ENCODE assay signal across 12 cellular contexts in genomic region chr7:39855325-39855674, GRCh38.
DNase-seq lines count a peak whose midpoint lies in the region; ATAC-seq and TF ChIP-seq lines count a peak whose summit lies in the region.
"Had no signal": no experiment of that assay in that cellular context is flagged by ENCODE, and none has a peak within 500 bp of the region (broad histone marks: within the 10 kb centered on the region; RNA-seq: fewer than 3 reads in every experiment).

No MANE protein-coding gene starts in this region.

- CTCF ChIA-PET in activated naive CD4-positive, alpha-beta T cell treated with anti-CD3 and anti-CD28 coated beads, Interleukin-2, amount 10 ng/mL, durations not matched to agents 7 days and 5 days (lab: Charles Lee): no interaction called here
- CTCF ChIA-PET in activated CD4-positive, alpha-beta memory T cell treated with anti-CD3 and anti-CD28 coated beads, Interleukin-2, amount 10 ng/mL, durations not matched to agents 7 days and 5 days (lab: Charles Lee): interaction anchor here (1.4 kb wide), 1 partner anchor 41 kb away, joined by 6 read pairs; no protein-coding TSS in a partner anchor

- peaks cover 26% of the 10 kb centered on the region for H3K27me3 Mint-ChIP-seq in activated naive CD4-positive, alpha-beta T cell treated with anti-CD3 and anti-CD28 coated beads, Interleukin-2, amount 10 ng/mL, durations not matched to agents 7 days and 5 days
- H3K27me3 Mint-ChIP-seq in activated CD4-positive, alpha-beta memory T cell treated with anti-CD3 and anti-CD28 coated beads, Interleukin-2, amount 10 ng/mL, durations not matched to agents 7 days and 5 days: peaks cover 39% of the 10 kb centered on the region

- POLR2A ChIA-PET in activated CD4-positive, alpha-beta memory T cell treated with anti-CD3 and anti-CD28 coated beads, Interleukin-2, amount 10 ng/mL, durations not matched to agents 7 days and 5 days (lab: Charles Lee): no interaction called here

- H3K9me3 Mint-ChIP-seq in activated naive CD4-positive, alpha-beta T cell treated with anti-CD3 and anti-CD28 coated beads, Interleukin-2, amount 10 ng/mL, durations not matched to agents 7 days and 5 days: no peaks in the 10 kb centered on the region
- no peaks in the 10 kb centered on the region for H3K9me3 Mint-ChIP-seq in activated CD4-positive, alpha-beta memory T cell treated with anti-CD3 and anti-CD28 coated beads, Interleukin-2, amount 10 ng/mL, durations not matched to agents 7 days and 5 days

- H3K36me3 Mint-ChIP-seq in activated naive CD4-positive, alpha-beta T cell treated with anti-CD3 and anti-CD28 coated beads, Interleukin-2, amount 10 ng/mL, durations not matched to agents 7 days and 5 days: no peaks in the 10 kb centered on the region
- H3K36me3 Mint-ChIP-seq in activated CD4-positive, alpha-beta memory T cell treated with anti-CD3 and anti-CD28 coated beads, Interleukin-2, amount 10 ng/mL, durations not matched to agents 7 days and 5 days (ENCODE audit: low read depth): no peaks in the 10 kb centered on the region

- no peaks in the 10 kb centered on the region for H3K36me3 ChIP-seq in tibial artery
- no peaks in the 10 kb centered on the region for H3K36me3 ChIP-seq in effector memory CD4-positive, alpha-beta T cell (ENCODE audit: control insufficient read depth, insufficient read depth, low read length)
- H3K36me3 ChIP-seq: uterus had no signal

- H3K27me3 ChIP-seq in tibial artery: no peaks in the 10 kb centered on the region
- H3K27me3 ChIP-seq in effector memory CD4-positive, alpha-beta T cell (replicated peaks; ENCODE audit: control insufficient read depth, insufficient read depth, low read length, poor library complexity, severe bottlenecking): no peaks in the 10 kb centered on the region

- H3K4me3 Mint-ChIP-seq in activated naive CD4-positive, alpha-beta T cell treated with anti-CD3 and anti-CD28 coated beads, Interleukin-2, amount 10 ng/mL, durations not matched to agents 7 days and 5 days: peak overlapping the region; percentile 63
- peak overlapping the region; percentile 53 for H3K4me3 Mint-ChIP-seq in activated CD4-positive, alpha-beta memory T cell treated with anti-CD3 and anti-CD28 coated beads, Interleukin-2, amount 10 ng/mL, durations not matched to agents 7 days and 5 days

- no peaks in the 10 kb centered on the region for H3K9me3 ChIP-seq in tibial artery
- H3K9me3 ChIP-seq in effector memory CD4-positive, alpha-beta T cell (ENCODE audit: control insufficient read depth, low read length): no peaks in the 10 kb centered on the region
- H3K9me3 ChIP-seq: uterus had no signal

- DNase-seq in activated naive CD4-positive, alpha-beta T cell treated with anti-CD3 and anti-CD28 coated beads, Interleukin-2, amount 10 ng/mL, durations not matched to agents 7 days and 5 days: no peak
- DNase-seq in activated naive CD4-positive, alpha-beta T cell treated with Interleukin-2 at 50 U/mL for 16 hours: no peak
- DNase-seq in activated CD4-positive, alpha-beta memory T cell treated with anti-CD3 and anti-CD28 coated beads, Interleukin-2, amount 10 ng/mL, durations not matched to agents 7 days and 5 days: no peak
- DNase-seq in left colon (no peak), tibial artery (no peak), HT-29 (ENCODE audit: low spot score) (no peak), putamen (ENCODE audit: low spot score) (no peak)
- DNase-seq in effector memory CD4-positive, alpha-beta T cell: no peak
- DNase-seq: activated CD4-positive, alpha-beta T cell treated with anti-CD3 and anti-CD28 coated beads, Interleukin-2, amount 50 U/mL, for 1 hour; NK-92 treated with Interleukin-12 subunit alpha and Interleukin-12 subunit beta, amount 100 ng/mL, for 24 hours; uterus had no signal

- no peak overlapping the region for H3K27ac Mint-ChIP-seq in activated naive CD4-positive, alpha-beta T cell treated with anti-CD3 and anti-CD28 coated beads, Interleukin-2, amount 10 ng/mL, durations not matched to agents 7 days and 5 days
- no peak overlapping the region for H3K27ac Mint-ChIP-seq in activated CD4-positive, alpha-beta memory T cell treated with anti-CD3 and anti-CD28 coated beads, Interleukin-2, amount 10 ng/mL, durations not matched to agents 7 days and 5 days

- intact Hi-C loops in left colon (cut with DNase I, micrococcal nuclease): no loop called here
- intact Hi-C loops in tibial artery (cut with DNase I; ENCODE audit: low total_unique reads): no loop called here

- peak overlapping the region; percentile 39 to 41 for H3K4me3 ChIP-seq in tibial artery
- no peak overlapping the region for H3K4me3 ChIP-seq in effector memory CD4-positive, alpha-beta T cell (ENCODE audit: insufficient read depth, low read depth, low read length, poor library complexity, severe bottlenecking)

- TF ChIP-seq CTCF in tibial artery (IDR thresholded peaks at IDR 0.05): no peak

- peak; percentile 15 for ATAC-seq in left colon

- H3K4me1 ChIP-seq in tibial artery: peaks cover 0 to 6% (median 0%) of the 10 kb centered on the region in 4 donors
- H3K4me1 ChIP-seq in effector memory CD4-positive, alpha-beta T cell (ENCODE audit: control insufficient read depth, insufficient read depth, low read length, poor library complexity, severe bottlenecking): no peaks in the 10 kb centered on the region
- H3K4me1 ChIP-seq: uterus had no signal

- no peak overlapping the region for H3K27ac ChIP-seq in tibial artery
- no peak overlapping the region for H3K27ac ChIP-seq in effector memory CD4-positive, alpha-beta T cell (ENCODE audit: insufficient read depth, low read length, poor library complexity, severe bottlenecking)
- H3K27ac ChIP-seq: C4-2B, uterus had no signal

- H3K4me1 Mint-ChIP-seq in activated naive CD4-positive, alpha-beta T cell treated with anti-CD3 and anti-CD28 coated beads, Interleukin-2, amount 10 ng/mL, durations not matched to agents 7 days and 5 days: peaks cover 7% of the 10 kb centered on the region
- H3K4me1 Mint-ChIP-seq in activated CD4-positive, alpha-beta memory T cell treated with anti-CD3 and anti-CD28 coated beads, Interleukin-2, amount 10 ng/mL, durations not matched to agents 7 days and 5 days: peaks cover 7% of the 10 kb centered on the region
